1 cellular context compared by ENCODE assay signal in genomic region chrX:104105330-104105729, GRCh38.
TF ChIP-seq lines count a peak whose summit lies in the region.

No MANE protein-coding gene starts in this region.

TF ChIP-seq in K562, 482 proteins besides CTCF, POLR2A, EP300 and RAD21 (continued from another document):
- TF ChIP-seq RBM34 (IDR thresholded peaks at IDR 0.05; ENCODE audit: borderline replicate concordance, insufficient read depth, low read length) = no peak
